1 cellular context compared by ENCODE assay signal in the genomic region with DNA sequence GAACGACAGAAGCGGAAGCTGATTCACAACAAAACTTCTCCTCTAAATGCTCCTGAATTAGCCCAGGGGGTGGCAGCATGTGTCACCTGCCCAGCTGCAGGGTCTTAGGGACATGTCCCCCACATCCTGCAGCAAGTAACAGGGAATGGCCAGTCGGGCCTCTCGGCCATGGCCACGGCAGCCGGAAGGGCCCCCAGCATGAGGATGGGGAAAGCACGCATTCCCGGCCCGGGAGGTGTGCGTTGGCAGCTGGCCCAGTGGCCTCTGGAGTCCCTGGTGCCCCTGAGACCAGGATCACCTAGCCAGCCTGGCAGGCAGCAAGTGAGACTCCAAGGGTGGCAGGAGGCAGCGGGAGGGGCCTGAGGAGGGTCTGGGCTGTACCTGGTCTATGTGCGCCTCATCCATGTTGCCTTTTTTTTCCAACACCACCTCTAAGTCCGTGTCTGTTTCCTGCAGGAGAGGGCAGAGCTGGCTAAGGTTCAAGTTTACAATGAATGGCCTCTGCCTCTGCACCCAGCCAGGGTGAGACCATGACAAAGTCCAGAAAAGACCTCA.
TF ChIP-seq lines count a peak whose summit lies in the region.

No MANE protein-coding gene starts in this region.

TF ChIP-seq in HepG2, 621 proteins besides CTCF, POLR2A, EP300 and RAD21 (continued from another document and continues in another):
- TF ChIP-seq TOPORS (CRISPR knock-in tag; IDR thresholded peaks at IDR 0.05) (no peak), SNAI1 (CRISPR knock-in tag; IDR thresholded peaks at IDR 0.05; ENCODE audit: borderline replicate concordance) (no peak), ZFAT (CRISPR knock-in tag; conservative IDR thresholded peaks at IDR 0.05) (no peak), CAMTA2 (CRISPR knock-in tag; IDR thresholded peaks at IDR 0.05; ENCODE audit: borderline replicate concordance) (no peak), CHCHD3 (CRISPR knock-in tag; IDR thresholded peaks at IDR 0.05) (no peak), ZNF737 (CRISPR knock-in tag; IDR thresholded peaks at IDR 0.05; ENCODE audit: borderline replicate concordance) (no peak), ZNF101 (CRISPR knock-in tag; IDR thresholded peaks at IDR 0.05; ENCODE audit: borderline replicate concordance, low read depth) (no peak), MAFK (conservative IDR thresholded peaks at IDR 0.05 in 1 of 2, IDR thresholded peaks at IDR 0.05 in 1 of 2; ENCODE audit: low read length in 2 of 2) (no peak), SMYD3 (CRISPR knock-in tag; IDR thresholded peaks at IDR 0.05) (no peak), ZNF615 (CRISPR knock-in tag; IDR thresholded peaks at IDR 0.05; ENCODE audit: borderline replicate concordance) (no peak), ZNF879 (CRISPR knock-in tag; IDR thresholded peaks at IDR 0.05) (no peak), HMG20A (CRISPR knock-in tag; IDR thresholded peaks at IDR 0.05; ENCODE audit: borderline replicate concordance) (no peak), ZNF138 (CRISPR knock-in tag; IDR thresholded peaks at IDR 0.05; ENCODE audit: low read depth) (no peak), ZNF841 (CRISPR knock-in tag; IDR thresholded peaks at IDR 0.05; ENCODE audit: borderline replicate concordance) (no peak), SMC3 (IDR thresholded peaks at IDR 0.05; ENCODE audit: low read length) (no peak), ZNF720 (CRISPR knock-in tag; IDR thresholded peaks at IDR 0.05) (no peak), RORA (CRISPR knock-in tag; IDR thresholded peaks at IDR 0.05) (no peak), MEIS1 (CRISPR knock-in tag; IDR thresholded peaks at IDR 0.05; ENCODE audit: borderline replicate concordance) (0 out of 2 replicates have a peak, but pooled peaks have one; percentile 51), CENPX (CRISPR knock-in tag; IDR thresholded peaks at IDR 0.05) (no peak), MZF1 (CRISPR knock-in tag; IDR thresholded peaks at IDR 0.05; ENCODE audit: borderline replicate concordance) (0 out of 2 replicates have a peak, but pooled peaks have one; percentile 42), ZNF660 (CRISPR knock-in tag; IDR thresholded peaks at IDR 0.05; ENCODE audit: borderline replicate concordance, low read depth) (no peak), REPIN1 (CRISPR knock-in tag; IDR thresholded peaks at IDR 0.05; ENCODE audit: borderline replicate concordance, low read depth) (no peak), FOSL1 (CRISPR knock-in tag; IDR thresholded peaks at IDR 0.05; ENCODE audit: borderline replicate concordance) (no peak), ZNF350 (CRISPR knock-in tag; IDR thresholded peaks at IDR 0.05; ENCODE audit: borderline replicate concordance, low read depth) (no peak), XRCC5 (optimal IDR thresholded peaks at IDR 0.05; ENCODE audit: low read length) (peak; percentile 48), ZNF678 (CRISPR knock-in tag; IDR thresholded peaks at IDR 0.05) (0 out of 2 replicates have a peak, but pooled peaks have one; percentile 35), ZNF605 (CRISPR knock-in tag; IDR thresholded peaks at IDR 0.05) (no peak), HNF4G (IDR thresholded peaks at IDR 0.05; ENCODE audit: borderline replicate concordance, low read depth, low read length) (no peak), HNF4G (CRISPR knock-in tag; IDR thresholded peaks at IDR 0.05; ENCODE audit: borderline replicate concordance, low read depth) (no peak), YEATS4 (CRISPR knock-in tag; IDR thresholded peaks at IDR 0.05; ENCODE audit: borderline replicate concordance) (no peak), BRD4 (CRISPR knock-in tag; IDR thresholded peaks at IDR 0.05) (no peak), RARA (CRISPR knock-in tag; IDR thresholded peaks at IDR 0.05) (no peak), FIP1L1 (IDR thresholded peaks at IDR 0.05; ENCODE audit: borderline replicate concordance, insufficient read depth, low read depth, low read length) (no peak), ZNF768 (CRISPR knock-in tag; IDR thresholded peaks at IDR 0.05) (peak; percentile 61; the same call in 1 of the 2 replicates), ZNF235 (CRISPR knock-in tag; IDR thresholded peaks at IDR 0.05; ENCODE audit: borderline replicate concordance) (no peak), HMG20B (CRISPR knock-in tag; conservative IDR thresholded peaks at IDR 0.05) (no peak), TCF7 (IDR thresholded peaks at IDR 0.05; ENCODE audit: low read depth) (no peak)
- TF ChIP-seq, protein P1, sequence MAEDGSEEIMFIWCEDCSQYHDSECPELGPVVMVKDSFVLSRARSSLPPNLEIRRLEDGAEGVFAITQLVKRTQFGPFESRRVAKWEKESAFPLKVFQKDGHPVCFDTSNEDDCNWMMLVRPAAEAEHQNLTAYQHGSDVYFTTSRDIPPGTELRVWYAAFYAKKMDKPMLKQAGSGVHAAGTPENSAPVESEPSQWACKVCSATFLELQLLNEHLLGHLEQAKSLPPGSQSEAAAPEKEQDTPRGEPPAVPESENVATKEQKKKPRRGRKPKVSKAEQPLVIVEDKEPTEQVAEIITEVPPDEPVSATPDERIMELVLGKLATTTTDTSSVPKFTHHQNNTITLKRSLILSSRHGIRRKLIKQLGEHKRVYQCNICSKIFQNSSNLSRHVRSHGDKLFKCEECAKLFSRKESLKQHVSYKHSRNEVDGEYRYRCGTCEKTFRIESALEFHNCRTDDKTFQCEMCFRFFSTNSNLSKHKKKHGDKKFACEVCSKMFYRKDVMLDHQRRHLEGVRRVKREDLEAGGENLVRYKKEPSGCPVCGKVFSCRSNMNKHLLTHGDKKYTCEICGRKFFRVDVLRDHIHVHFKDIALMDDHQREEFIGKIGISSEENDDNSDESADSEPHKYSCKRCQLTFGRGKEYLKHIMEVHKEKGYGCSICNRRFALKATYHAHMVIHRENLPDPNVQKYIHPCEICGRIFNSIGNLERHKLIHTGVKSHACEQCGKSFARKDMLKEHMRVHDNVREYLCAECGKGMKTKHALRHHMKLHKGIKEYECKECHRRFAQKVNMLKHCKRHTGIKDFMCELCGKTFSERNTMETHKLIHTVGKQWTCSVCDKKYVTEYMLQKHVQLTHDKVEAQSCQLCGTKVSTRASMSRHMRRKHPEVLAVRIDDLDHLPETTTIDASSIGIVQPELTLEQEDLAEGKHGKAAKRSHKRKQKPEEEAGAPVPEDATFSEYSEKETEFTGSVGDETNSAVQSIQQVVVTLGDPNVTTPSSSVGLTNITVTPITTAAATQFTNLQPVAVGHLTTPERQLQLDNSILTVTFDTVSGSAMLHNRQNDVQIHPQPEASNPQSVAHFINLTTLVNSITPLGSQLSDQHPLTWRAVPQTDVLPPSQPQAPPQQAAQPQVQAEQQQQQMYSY (CRISPR knock-in tag; IDR thresholded peaks at IDR 0.05): no peak
- TF ChIP-seq, protein P2, sequence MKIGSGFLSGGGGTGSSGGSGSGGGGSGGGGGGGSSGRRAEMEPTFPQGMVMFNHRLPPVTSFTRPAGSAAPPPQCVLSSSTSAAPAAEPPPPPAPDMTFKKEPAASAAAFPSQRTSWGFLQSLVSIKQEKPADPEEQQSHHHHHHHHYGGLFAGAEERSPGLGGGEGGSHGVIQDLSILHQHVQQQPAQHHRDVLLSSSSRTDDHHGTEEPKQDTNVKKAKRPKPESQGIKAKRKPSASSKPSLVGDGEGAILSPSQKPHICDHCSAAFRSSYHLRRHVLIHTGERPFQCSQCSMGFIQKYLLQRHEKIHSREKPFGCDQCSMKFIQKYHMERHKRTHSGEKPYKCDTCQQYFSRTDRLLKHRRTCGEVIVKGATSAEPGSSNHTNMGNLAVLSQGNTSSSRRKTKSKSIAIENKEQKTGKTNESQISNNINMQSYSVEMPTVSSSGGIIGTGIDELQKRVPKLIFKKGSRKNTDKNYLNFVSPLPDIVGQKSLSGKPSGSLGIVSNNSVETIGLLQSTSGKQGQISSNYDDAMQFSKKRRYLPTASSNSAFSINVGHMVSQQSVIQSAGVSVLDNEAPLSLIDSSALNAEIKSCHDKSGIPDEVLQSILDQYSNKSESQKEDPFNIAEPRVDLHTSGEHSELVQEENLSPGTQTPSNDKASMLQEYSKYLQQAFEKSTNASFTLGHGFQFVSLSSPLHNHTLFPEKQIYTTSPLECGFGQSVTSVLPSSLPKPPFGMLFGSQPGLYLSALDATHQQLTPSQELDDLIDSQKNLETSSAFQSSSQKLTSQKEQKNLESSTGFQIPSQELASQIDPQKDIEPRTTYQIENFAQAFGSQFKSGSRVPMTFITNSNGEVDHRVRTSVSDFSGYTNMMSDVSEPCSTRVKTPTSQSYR (CRISPR knock-in tag; IDR thresholded peaks at IDR 0.05; ENCODE audit: borderline replicate concordance): no peak
- TF ChIP-seq, protein P3, sequence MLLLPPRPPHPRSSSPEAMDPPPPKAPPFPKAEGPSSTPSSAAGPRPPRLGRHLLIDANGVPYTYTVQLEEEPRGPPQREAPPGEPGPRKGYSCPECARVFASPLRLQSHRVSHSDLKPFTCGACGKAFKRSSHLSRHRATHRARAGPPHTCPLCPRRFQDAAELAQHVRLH (CRISPR knock-in tag; IDR thresholded peaks at IDR 0.05; ENCODE audit: borderline replicate concordance, low read depth): no peak
- TF ChIP-seq, protein P4, sequence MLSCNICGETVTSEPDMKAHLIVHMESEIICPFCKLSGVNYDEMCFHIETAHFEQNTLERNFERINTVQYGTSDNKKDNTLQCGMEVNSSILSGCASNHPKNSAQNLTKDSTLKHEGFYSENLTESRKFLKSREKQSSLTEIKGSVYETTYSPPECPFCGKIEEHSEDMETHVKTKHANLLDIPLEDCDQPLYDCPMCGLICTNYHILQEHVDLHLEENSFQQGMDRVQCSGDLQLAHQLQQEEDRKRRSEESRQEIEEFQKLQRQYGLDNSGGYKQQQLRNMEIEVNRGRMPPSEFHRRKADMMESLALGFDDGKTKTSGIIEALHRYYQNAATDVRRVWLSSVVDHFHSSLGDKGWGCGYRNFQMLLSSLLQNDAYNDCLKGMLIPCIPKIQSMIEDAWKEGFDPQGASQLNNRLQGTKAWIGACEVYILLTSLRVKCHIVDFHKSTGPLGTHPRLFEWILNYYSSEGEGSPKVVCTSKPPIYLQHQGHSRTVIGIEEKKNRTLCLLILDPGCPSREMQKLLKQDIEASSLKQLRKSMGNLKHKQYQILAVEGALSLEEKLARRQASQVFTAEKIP (CRISPR knock-in tag; IDR thresholded peaks at IDR 0.05; ENCODE audit: borderline replicate concordance): no peak
- TF ChIP-seq, protein P5, sequence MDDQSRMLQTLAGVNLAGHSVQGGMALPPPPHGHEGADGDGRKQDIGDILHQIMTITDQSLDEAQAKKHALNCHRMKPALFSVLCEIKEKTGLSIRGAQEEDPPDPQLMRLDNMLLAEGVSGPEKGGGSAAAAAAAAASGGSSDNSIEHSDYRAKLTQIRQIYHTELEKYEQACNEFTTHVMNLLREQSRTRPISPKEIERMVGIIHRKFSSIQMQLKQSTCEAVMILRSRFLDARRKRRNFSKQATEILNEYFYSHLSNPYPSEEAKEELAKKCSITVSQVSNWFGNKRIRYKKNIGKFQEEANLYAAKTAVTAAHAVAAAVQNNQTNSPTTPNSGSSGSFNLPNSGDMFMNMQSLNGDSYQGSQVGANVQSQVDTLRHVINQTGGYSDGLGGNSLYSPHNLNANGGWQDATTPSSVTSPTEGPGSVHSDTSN (CRISPR knock-in tag; IDR thresholded peaks at IDR 0.05; ENCODE audit: borderline replicate concordance): no peak
- TF ChIP-seq, protein P6, sequence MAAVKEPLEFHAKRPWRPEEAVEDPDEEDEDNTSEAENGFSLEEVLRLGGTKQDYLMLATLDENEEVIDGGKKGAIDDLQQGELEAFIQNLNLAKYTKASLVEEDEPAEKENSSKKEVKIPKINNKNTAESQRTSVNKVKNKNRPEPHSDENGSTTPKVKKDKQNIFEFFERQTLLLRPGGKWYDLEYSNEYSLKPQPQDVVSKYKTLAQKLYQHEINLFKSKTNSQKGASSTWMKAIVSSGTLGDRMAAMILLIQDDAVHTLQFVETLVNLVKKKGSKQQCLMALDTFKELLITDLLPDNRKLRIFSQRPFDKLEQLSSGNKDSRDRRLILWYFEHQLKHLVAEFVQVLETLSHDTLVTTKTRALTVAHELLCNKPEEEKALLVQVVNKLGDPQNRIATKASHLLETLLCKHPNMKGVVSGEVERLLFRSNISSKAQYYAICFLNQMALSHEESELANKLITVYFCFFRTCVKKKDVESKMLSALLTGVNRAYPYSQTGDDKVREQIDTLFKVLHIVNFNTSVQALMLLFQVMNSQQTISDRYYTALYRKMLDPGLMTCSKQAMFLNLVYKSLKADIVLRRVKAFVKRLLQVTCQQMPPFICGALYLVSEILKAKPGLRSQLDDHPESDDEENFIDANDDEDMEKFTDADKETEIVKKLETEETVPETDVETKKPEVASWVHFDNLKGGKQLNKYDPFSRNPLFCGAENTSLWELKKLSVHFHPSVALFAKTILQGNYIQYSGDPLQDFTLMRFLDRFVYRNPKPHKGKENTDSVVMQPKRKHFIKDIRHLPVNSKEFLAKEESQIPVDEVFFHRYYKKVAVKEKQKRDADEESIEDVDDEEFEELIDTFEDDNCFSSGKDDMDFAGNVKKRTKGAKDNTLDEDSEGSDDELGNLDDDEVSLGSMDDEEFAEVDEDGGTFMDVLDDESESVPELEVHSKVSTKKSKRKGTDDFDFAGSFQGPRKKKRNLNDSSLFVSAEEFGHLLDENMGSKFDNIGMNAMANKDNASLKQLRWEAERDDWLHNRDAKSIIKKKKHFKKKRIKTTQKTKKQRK (IDR thresholded peaks at IDR 0.05; ENCODE audit: low read length): no peak
- TF ChIP-seq, protein P7, sequence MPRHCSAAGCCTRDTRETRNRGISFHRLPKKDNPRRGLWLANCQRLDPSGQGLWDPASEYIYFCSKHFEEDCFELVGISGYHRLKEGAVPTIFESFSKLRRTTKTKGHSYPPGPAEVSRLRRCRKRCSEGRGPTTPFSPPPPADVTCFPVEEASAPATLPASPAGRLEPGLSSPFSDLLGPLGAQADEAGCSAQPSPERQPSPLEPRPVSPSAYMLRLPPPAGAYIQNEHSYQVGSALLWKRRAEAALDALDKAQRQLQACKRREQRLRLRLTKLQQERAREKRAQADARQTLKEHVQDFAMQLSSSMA (CRISPR knock-in tag; IDR thresholded peaks at IDR 0.05): 0 out of 2 replicates have a peak, but pooled peaks have one; percentile 51
- TF ChIP-seq, protein P8, sequence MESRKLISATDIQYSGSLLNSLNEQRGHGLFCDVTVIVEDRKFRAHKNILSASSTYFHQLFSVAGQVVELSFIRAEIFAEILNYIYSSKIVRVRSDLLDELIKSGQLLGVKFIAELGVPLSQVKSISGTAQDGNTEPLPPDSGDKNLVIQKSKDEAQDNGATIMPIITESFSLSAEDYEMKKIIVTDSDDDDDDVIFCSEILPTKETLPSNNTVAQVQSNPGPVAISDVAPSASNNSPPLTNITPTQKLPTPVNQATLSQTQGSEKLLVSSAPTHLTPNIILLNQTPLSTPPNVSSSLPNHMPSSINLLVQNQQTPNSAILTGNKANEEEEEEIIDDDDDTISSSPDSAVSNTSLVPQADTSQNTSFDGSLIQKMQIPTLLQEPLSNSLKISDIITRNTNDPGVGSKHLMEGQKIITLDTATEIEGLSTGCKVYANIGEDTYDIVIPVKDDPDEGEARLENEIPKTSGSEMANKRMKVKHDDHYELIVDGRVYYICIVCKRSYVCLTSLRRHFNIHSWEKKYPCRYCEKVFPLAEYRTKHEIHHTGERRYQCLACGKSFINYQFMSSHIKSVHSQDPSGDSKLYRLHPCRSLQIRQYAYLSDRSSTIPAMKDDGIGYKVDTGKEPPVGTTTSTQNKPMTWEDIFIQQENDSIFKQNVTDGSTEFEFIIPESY (CRISPR knock-in tag; IDR thresholded peaks at IDR 0.05): no peak
- TF ChIP-seq, protein P9, sequence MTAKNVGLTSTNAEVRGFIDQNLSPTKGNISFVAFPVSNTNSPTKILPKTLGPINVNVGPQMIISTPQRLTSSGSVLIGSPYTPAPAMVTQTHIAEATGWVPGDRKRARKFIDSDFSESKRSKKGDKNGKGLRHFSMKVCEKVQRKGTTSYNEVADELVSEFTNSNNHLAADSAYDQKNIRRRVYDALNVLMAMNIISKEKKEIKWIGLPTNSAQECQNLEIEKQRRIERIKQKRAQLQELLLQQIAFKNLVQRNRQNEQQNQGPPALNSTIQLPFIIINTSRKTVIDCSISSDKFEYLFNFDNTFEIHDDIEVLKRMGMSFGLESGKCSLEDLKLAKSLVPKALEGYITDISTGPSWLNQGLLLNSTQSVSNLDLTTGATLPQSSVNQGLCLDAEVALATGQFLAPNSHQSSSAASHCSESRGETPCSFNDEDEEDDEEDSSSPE (CRISPR knock-in tag; IDR thresholded peaks at IDR 0.05): no peak
